8 cellular contexts compared by ENCODE assay signal in genomic region chr6:105879902-105880547, GRCh38.
DNase-seq lines count a peak whose midpoint lies in the region; ATAC-seq and TF ChIP-seq lines count a peak whose summit lies in the region.

No MANE protein-coding gene starts in this region.

- no peaks in the 10 kb centered on the region for H4K20me1 ChIP-seq in osteoblast (ENCODE audit: insufficient read depth, low read length)

- H3K27ac ChIP-seq in osteoblast (ENCODE audit: low read depth, low read length) = no peak overlapping the region

- H3K27me3 ChIP-seq in osteoblast (ENCODE audit: insufficient read depth, low read length) = no peaks in the 10 kb centered on the region

- DNase-seq in GM12865 (ENCODE audit: low read depth) (peak; percentile 39), activated T-cell treated with anti-CD3 and anti-CD28 coated beads for 48 hours (ENCODE audit: low read depth) (peak; percentile 35), osteoblast (ENCODE audit: insufficient read length, low spot score, missing footprints) (no peak), HK-2 (ENCODE audit: unreplicated experiment) (no peak), DMS53 treated with DMSO at 0.1 percent for 48 hours (lab: John Stamatoyannopoulos, UW; ENCODE audit: unreplicated experiment) (no peak), GM03348 (ENCODE audit: low spot score) (no peak)

- H3K4me2 ChIP-seq in osteoblast (ENCODE audit: insufficient read depth, low read length) = peak overlapping the region; percentile 68

- peak overlapping the region; percentile 67 for H2AFZ ChIP-seq in osteoblast (ENCODE audit: low read length)

- ATAC-seq in HG03108 (IDR thresholded peaks at IDR 0.05; ENCODE audit: unreplicated experiment) (peak; percentile 68), HG02840 (IDR thresholded peaks at IDR 0.05; ENCODE audit: low FRiP score, unreplicated experiment) (no peak)

- TF ChIP-seq CTCF in GM12865 (IDR thresholded peaks at IDR 0.05; ENCODE audit: insufficient read depth, low read depth, low read length, missing control alignments) (no peak), osteoblast (IDR thresholded peaks at IDR 0.05; ENCODE audit: extremely low read depth, low read depth, low read length) (no peak)

- H3K4me3 ChIP-seq in GM12865 (ENCODE audit: low read depth, low read length) (no peak overlapping the region), osteoblast (ENCODE audit: insufficient read depth, low read length) (peak overlapping the region; percentile 31)

- no peaks in the 10 kb centered on the region for H3K79me2 ChIP-seq in osteoblast (ENCODE audit: insufficient read depth, low read length)

- H3K9me3 ChIP-seq in osteoblast (ENCODE audit: low read depth, low read length) = no peaks in the 10 kb centered on the region

- no peaks in the 10 kb centered on the region for H3K4me1 ChIP-seq in osteoblast (ENCODE audit: insufficient read depth, low read length)

- H3K36me3 ChIP-seq in osteoblast (ENCODE audit: insufficient read depth, low read length) = no peaks in the 10 kb centered on the region

Comparison
In these comparisons a context has a peak if more than half of its experiments do, and no peak if none do; other contexts are left out.
1. DNase-seq: peak in GM12865 (single experiment) and activated T-cell treated with anti-CD3 and anti-CD28 coated beads for 48 hours (single experiment); none in osteoblast (single experiment), HK-2 (single experiment), DMS53 treated with DMSO at 0.1 percent for 48 hours (single experiment) and GM03348 (single experiment).